In the genomic region with DNA sequence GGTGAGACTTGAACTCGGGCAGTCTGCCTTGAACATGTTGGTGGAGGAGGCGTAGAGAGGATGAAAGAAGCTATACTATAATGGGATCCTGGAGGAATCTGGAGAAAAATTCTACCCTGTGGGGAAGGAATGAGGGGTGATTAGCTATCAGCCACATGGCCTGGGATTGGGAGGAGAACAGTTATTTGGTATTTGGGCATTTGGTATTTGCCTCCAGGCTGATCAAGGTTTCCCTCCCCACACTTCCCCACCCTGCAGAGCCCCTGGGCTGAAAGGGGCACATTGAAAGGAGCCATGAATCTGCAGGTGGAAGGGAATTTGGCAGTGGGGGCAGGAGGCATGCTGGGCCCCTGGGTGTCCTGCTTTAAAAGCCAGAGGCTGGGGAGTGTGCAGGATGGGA, we compare ENCODE assay signal across 25 cellular contexts.
"Had no signal": no experiment of that assay in that cellular context is flagged by ENCODE, and none has a peak within 500 bp of the region (broad histone marks: within the 10 kb centered on the region; RNA-seq: fewer than 3 reads in every experiment).

No MANE protein-coding gene starts in this region.

- H3K36me3 ChIP-seq: esophagus squamous epithelium, neural progenitor cell, prostate gland, right atrium auricular region, thyroid gland had no signal

- H3K9ac ChIP-seq: neural progenitor cell had no signal

- DNase-seq: dorsolateral prefrontal cortex; effector CD8-positive, alpha-beta T cell; endodermal cell; esophagus squamous epithelium; foreskin melanocyte; kidney; mucosa of descending colon; naive B cell; stimulated activated CD4-positive, alpha-beta T cell treated with anti-CD3 and anti-CD28 coated beads, Interleukin-12 subunit alpha, Interleukin-12 subunit beta, amount 100 ng/mL, for 4 hours; stimulated activated CD4-positive, alpha-beta T cell treated with anti-CD3 and anti-CD28 coated beads, Interleukin-1b, Interleukin-23, amount 100 ng/mL, for 48 hours; stimulated activated CD4-positive, alpha-beta T cell treated with anti-CD3 and anti-CD28 coated beads, Interleukin-4, amount 100 ng/mL, for 1 hour; stimulated activated CD8-positive, alpha-beta memory T cell treated with anti-CD3 and anti-CD28 coated beads, Interleukin-4, amount 100 ng/mL, for 48 hours; stimulated activated naive CD4-positive, alpha-beta T cell; stimulated activated naive CD8-positive, alpha-beta T cell treated with anti-CD3 and anti-CD28 coated beads, Interleukin-15, amount 100 ng/mL, for 72 hours; thyroid gland had no signal

- H3K4me1 Mint-ChIP-seq: endodermal cell; naive B cell; stimulated activated naive CD8-positive, alpha-beta T cell treated with anti-CD3 and anti-CD28 coated beads, Interleukin-15, amount 100 ng/mL, for 72 hours had no signal

- H3K4me3 Mint-ChIP-seq: endodermal cell; memory B cell; mesothelial cell of epicardium; naive B cell; natural killer cell treated with Interleukin-12 subunit alpha and Interleukin-12 subunit beta and Interleukin-15 and Interleukin-18, amount 100 ng/mL, for 72 hours; neural progenitor cell; stimulated activated naive CD8-positive, alpha-beta T cell treated with anti-CD3 and anti-CD28 coated beads, Interleukin-15, amount 100 ng/mL, for 72 hours; type B pancreatic cell had no signal

- H3K27me3 Mint-ChIP-seq: stimulated activated naive CD8-positive, alpha-beta T cell treated with anti-CD3 and anti-CD28 coated beads, Interleukin-15, amount 100 ng/mL, for 72 hours; type B pancreatic cell had no signal

- H3K9me3 Mint-ChIP-seq: endodermal cell, memory B cell, mesothelial cell of epicardium, naive B cell, neural progenitor cell had no signal

- H3K4me1 ChIP-seq: esophagus squamous epithelium, neural progenitor cell, prostate gland, right atrium auricular region, thyroid gland had no signal

- H3K27ac Mint-ChIP-seq: endodermal cell; memory B cell; mesothelial cell of epicardium; natural killer cell treated with Interleukin-12 subunit alpha and Interleukin-12 subunit beta and Interleukin-15 and Interleukin-18, amount 100 ng/mL, for 72 hours; stimulated activated naive CD8-positive, alpha-beta T cell treated with anti-CD3 and anti-CD28 coated beads, Interleukin-15, amount 100 ng/mL, for 72 hours; type B pancreatic cell had no signal

- H3K36me3 Mint-ChIP-seq: memory B cell; mesothelial cell of epicardium; naive B cell; natural killer cell treated with Interleukin-12 subunit alpha and Interleukin-12 subunit beta and Interleukin-15 and Interleukin-18, amount 100 ng/mL, for 72 hours; neural progenitor cell; type B pancreatic cell had no signal

- H3K4me3 ChIP-seq: dorsolateral prefrontal cortex, esophagus squamous epithelium, lung, mucosa of descending colon, neural progenitor cell, prostate gland, right atrium auricular region, smooth muscle cell, thyroid gland had no signal

- H3K27ac ChIP-seq: dorsolateral prefrontal cortex, esophagus squamous epithelium, neural progenitor cell, prostate gland, right atrium auricular region, thyroid gland had no signal

- H3K4me2 ChIP-seq: neural progenitor cell, smooth muscle cell had no signal

- ATAC-seq: mucosa of descending colon; natural killer cell treated with Interleukin-12 subunit alpha and Interleukin-12 subunit beta and Interleukin-15 and Interleukin-18, amount 100 ng/mL, for 72 hours; sciatic nerve; stimulated activated naive CD8-positive, alpha-beta T cell treated with anti-CD3 and anti-CD28 coated beads, Interleukin-15, amount 100 ng/mL, for 72 hours had no signal

- H3K27me3 ChIP-seq: esophagus squamous epithelium, neural progenitor cell, right atrium auricular region, thyroid gland had no signal

- H3K9me3 ChIP-seq: esophagus squamous epithelium, mucosa of descending colon, prostate gland, right atrium auricular region, thyroid gland had no signal
